ENCODE assay signal across 8 cellular contexts in the genomic region with DNA sequence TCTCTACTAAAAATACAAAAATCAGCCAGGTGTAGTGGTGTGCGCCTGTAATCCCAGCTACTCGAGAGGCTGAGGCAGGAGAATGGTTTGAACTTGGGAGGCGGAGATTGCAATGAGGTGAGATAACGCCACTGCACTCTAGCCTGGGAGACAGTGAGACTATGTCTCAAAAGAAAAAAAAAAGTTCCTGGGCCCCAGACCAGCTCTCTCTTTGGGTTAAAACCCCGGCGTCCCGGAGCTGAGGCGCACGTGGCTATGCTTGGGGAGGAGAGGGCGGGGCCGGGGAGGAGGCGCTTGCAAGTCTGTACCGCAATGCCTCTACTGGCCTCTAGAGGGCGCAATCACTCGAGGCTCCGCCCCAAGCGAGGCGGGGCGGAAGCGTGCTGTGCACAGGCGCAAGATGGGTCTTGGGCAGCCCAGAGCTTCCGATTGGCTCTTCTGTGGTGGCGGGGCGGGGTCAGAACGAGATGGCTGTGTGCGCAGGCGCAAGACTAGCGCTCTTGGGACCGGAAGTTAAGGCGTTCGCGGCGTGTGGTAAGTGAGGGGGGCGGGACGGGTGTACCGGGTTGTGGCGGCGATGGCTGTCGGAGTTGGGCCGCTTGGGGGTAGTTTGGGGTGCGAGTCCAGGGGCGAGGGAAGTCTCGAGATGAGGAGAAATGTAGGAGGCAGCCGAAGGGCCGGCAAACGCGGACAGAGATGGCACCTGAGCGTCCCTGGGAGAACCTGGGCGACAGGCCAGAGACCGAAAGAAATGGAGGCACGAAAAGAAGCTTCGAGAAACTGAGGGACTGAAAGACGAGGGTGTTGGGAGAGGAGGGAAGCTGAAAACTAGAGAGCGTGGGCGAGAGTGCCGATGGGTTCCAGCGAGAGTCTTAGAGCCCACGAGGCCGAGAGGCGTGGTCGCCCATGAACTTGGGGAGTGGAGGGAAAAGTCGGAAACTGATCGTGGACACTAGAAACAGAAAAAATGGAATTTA. TPM values are rescaled to one million over a fixed set of nuclear protein-coding genes. Genes with fewer than 3 reads are reported as not detected.
DNase-seq lines count a peak whose midpoint lies in the region; ATAC-seq, FAIRE-seq and TF ChIP-seq lines count a peak whose summit lies in the region.

A gene with protein sequence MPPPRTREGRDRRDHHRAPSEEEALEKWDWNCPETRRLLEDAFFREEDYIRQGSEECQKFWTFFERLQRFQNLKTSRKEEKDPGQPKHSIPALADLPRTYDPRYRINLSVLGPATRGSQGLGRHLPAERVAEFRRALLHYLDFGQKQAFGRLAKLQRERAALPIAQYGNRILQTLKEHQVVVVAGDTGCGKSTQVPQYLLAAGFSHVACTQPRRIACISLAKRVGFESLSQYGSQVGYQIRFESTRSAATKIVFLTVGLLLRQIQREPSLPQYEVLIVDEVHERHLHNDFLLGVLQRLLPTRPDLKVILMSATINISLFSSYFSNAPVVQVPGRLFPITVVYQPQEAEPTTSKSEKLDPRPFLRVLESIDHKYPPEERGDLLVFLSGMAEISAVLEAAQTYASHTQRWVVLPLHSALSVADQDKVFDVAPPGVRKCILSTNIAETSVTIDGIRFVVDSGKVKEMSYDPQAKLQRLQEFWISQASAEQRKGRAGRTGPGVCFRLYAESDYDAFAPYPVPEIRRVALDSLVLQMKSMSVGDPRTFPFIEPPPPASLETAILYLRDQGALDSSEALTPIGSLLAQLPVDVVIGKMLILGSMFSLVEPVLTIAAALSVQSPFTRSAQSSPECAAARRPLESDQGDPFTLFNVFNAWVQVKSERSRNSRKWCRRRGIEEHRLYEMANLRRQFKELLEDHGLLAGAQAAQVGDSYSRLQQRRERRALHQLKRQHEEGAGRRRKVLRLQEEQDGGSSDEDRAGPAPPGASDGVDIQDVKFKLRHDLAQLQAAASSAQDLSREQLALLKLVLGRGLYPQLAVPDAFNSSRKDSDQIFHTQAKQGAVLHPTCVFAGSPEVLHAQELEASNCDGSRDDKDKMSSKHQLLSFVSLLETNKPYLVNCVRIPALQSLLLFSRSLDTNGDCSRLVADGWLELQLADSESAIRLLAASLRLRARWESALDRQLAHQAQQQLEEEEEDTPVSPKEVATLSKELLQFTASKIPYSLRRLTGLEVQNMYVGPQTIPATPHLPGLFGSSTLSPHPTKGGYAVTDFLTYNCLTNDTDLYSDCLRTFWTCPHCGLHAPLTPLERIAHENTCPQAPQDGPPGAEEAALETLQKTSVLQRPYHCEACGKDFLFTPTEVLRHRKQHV (plus strand): TSS at position 497 of the 977 bp plus-strand sequence. CDS start 3,716 bp downstream, outside the sequence.

- intact Hi-C loops in Caco-2 (cut with micrococcal nuclease; ENCODE audit: unreplicated experiment) = loop anchor here (1.0 to 10.0 kb wide), 3 partner anchors 34 to 76 kb away; no protein-coding TSS in a partner anchor

- ATAC-seq in GM21360 (IDR thresholded peaks at IDR 0.05; ENCODE audit: unreplicated experiment) (peak; percentile 87), memory B cell (ENCODE audit: low read depth) (peak; percentile 94)
- peak; percentile 95 for ATAC-seq in effector memory CD8-positive, alpha-beta T cell (replicated peaks)

- peak within 1 kb of the TSS; percentile 86 for H3K4me3 ChIP-seq in Caco-2 (ENCODE audit: low read depth, low read length)

- H3K4me3 Mint-ChIP-seq in Caco-2 (ENCODE audit: unreplicated experiment) = peak within 1 kb of the TSS; percentile 95
- H3K4me3 Mint-ChIP-seq in effector memory CD8-positive, alpha-beta T cell = peak within 1 kb of the TSS; percentile 94 to 97
- peak within 1 kb of the TSS; percentile 94 for H3K4me3 Mint-ChIP-seq in memory B cell

- no peaks in the 10 kb centered on the region; the same call in 1 of the 2 replicates for H3K36me3 ChIP-seq in Caco-2 (ENCODE audit: control insufficient read depth, insufficient read depth, low read length)

- POLR2A ChIA-PET in Caco-2 (lab: Charles Lee) = interaction anchor here (0.6 to 1.7 kb wide), 13 partner anchors 8 to 236 kb away, joined by 3 to 33 read pairs (median 5); a partner anchor contains a TSS

- BruUV-seq in Caco-2 (replicated peaks; lab: Mats Ljungman, UMichigan) = no TSS peak

- H3K27me3 Mint-ChIP-seq in Caco-2 (ENCODE audit: insufficient read depth, unreplicated experiment) (no peaks in the 10 kb centered on the region), memory B cell (no peaks in the 10 kb centered on the region)
- no peaks in the 10 kb centered on the region for H3K27me3 Mint-ChIP-seq in effector memory CD8-positive, alpha-beta T cell

- H3K27ac Mint-ChIP-seq in Caco-2 (ENCODE audit: unreplicated experiment) (peak within 1 kb of the TSS; percentile 88), memory B cell (peak within 1 kb of the TSS; percentile 92)
- peak within 1 kb of the TSS; percentile 93 to 96 for H3K27ac Mint-ChIP-seq in effector memory CD8-positive, alpha-beta T cell

- H3K4me1 Mint-ChIP-seq in Caco-2 (ENCODE audit: low read depth, unreplicated experiment) (peaks cover 27% of the 10 kb centered on the region), memory B cell (peaks cover 23% of the 10 kb centered on the region)
- H3K4me1 Mint-ChIP-seq in effector memory CD8-positive, alpha-beta T cell (ENCODE audit: low read depth in 2 of 2) = peaks cover 26 to 28% of the 10 kb centered on the region in 2 donors

- DNase-seq in Caco-2 = peak; percentile 99
- peak; percentile 99 for DNase-seq in HTR-8/SVneo (ENCODE audit: insufficient read length, low spot score)
- DNase-seq in NOMO-1 treated with DMSO at 0.1 percent for 48 hours (lab: John Stamatoyannopoulos, UW; ENCODE audit: unreplicated experiment) = peak; percentile 99
- DNase-seq in activated CD8-positive, alpha-beta memory T cell treated with anti-CD3 and anti-CD28 coated beads for 4 hours (ENCODE audit: low read depth in 2 of 2) = peak; percentile 98
- DNase-seq in effector memory CD8-positive, alpha-beta T cell = peak; percentile 99
- DNase-seq in memory B cell (ENCODE audit: low spot score in 2 of 2) = peak; percentile 98 to 100
- peak; percentile 96 for DNase-seq in stimulated activated CD8-positive, alpha-beta memory T cell treated with anti-CD3 and anti-CD28 coated beads, Interleukin-12 subunit alpha, Interleukin-12 subunit beta, amount 100 ng/mL, for 24 hours (ENCODE audit: extremely low read depth)

- H3K9me3 ChIP-seq in Caco-2 = no peaks in the 10 kb centered on the region

- peak; percentile 97 to 98 for TF ChIP-seq CTCF in Caco-2 (IDR thresholded peaks at IDR 0.05; ENCODE audit: insufficient read depth in 1 of 2, low read depth in 1 of 2, low read length in 1 of 2, severe bottlenecking in 1 of 2, unreplicated experiment in 1 of 2)

- H3K9me3 Mint-ChIP-seq in Caco-2 (ENCODE audit: unreplicated experiment) (no peaks in the 10 kb centered on the region), memory B cell (no peaks in the 10 kb centered on the region)
- no peaks in the 10 kb centered on the region for H3K9me3 Mint-ChIP-seq in effector memory CD8-positive, alpha-beta T cell

- H3K4me1 ChIP-seq in Caco-2 = no peaks in the 10 kb centered on the region

- peak; percentile 93 for FAIRE-seq in HTR-8/SVneo (lab: Jason Lieb, UNC)

- no peaks in the 10 kb centered on the region for H3K27me3 ChIP-seq in Caco-2 (replicated peaks; ENCODE audit: control insufficient read depth, insufficient read depth, low read length)

- CTCF ChIA-PET in Caco-2 (lab: Charles Lee) = interaction anchor here (0.5 to 1.9 kb wide), 42 partner anchors 8 to 992 kb away, joined by 3 to 30 read pairs (median 4); a partner anchor contains a TSS

- H3K36me3 Mint-ChIP-seq in Caco-2 (ENCODE audit: insufficient read depth, unreplicated experiment) = peaks cover 44% of the 10 kb centered on the region
- peaks cover 18% of the 10 kb centered on the region for H3K36me3 Mint-ChIP-seq in effector memory CD8-positive, alpha-beta T cell (ENCODE audit: insufficient read depth)
- H3K36me3 Mint-ChIP-seq in memory B cell = peaks cover 9% of the 10 kb centered on the region

RNA-seq across cellular contexts. Expression of the gene that starts here (rescaled TPM):
- 28.7 TPM in 2 replicates for total RNA-seq in Caco-2 (2022)

Comparison
In these comparisons a context has a peak if more than half of its experiments do, and no peak if none do; other contexts are left out.
1. Peak in every context shown above with its lines: DNase-seq, ATAC-seq and H3K4me3 ChIP-seq.